17 cellular contexts compared by ENCODE assay signal in genomic region chrX:131703646-131704045, GRCh38.
DNase-seq lines count a peak whose midpoint lies in the region; ATAC-seq and TF ChIP-seq lines count a peak whose summit lies in the region.
"Had no signal": no experiment of that assay in that cellular context is flagged by ENCODE, and none has a peak within 500 bp of the region (broad histone marks: within the 10 kb centered on the region; RNA-seq: fewer than 3 reads in every experiment).

No MANE protein-coding gene starts in this region.

- H3K9ac ChIP-seq in Karpas-422 (ENCODE audit: low read length): peak overlapping the region; percentile 58; the same call in 1 of the 2 replicates
- H3K9ac ChIP-seq: GM23248 had no signal

- no peaks in the 10 kb centered on the region for H3K36me3 ChIP-seq in Karpas-422 (ENCODE audit: insufficient read depth, low read length)
- no peaks in the 10 kb centered on the region for H3K36me3 ChIP-seq in psoas muscle (ENCODE audit: insufficient read depth in 1 of 2, low read depth in 1 of 2)
- H3K36me3 ChIP-seq: SJCRH30, thoracic aorta had no signal

- peak overlapping the region; percentile 74 for H2AFZ ChIP-seq in Karpas-422 (ENCODE audit: low read length)
- H2AFZ ChIP-seq: GM23248 had no signal

- H4K20me1 ChIP-seq in Karpas-422 (ENCODE audit: insufficient read depth, low read depth, low read length): no peaks in the 10 kb centered on the region

- peak overlapping the region; percentile 71 for H3K4me3 ChIP-seq in Karpas-422 (ENCODE audit: low read length)
- peak overlapping the region in 31 of 59 donors; percentile 45 to 73 (median 60) for H3K4me3 ChIP-seq in dorsolateral prefrontal cortex
- peak overlapping the region; percentile 68 for H3K4me3 ChIP-seq in psoas muscle
- H3K4me3 ChIP-seq: GM23248, SJCRH30, thoracic aorta had no signal

- peak in 2 of 4 donors; percentile 28 to 46 for ATAC-seq in psoas muscle
- ATAC-seq: naive thymus-derived CD4-positive, alpha-beta T cell had no signal

- H3K79me2 ChIP-seq in Karpas-422 (ENCODE audit: low read length): no peaks in the 10 kb centered on the region

- DNase-seq in NCI-H2227 (lab: John Stamatoyannopoulos, UW; ENCODE audit: unreplicated experiment) (peak; percentile 57), NCI-H2227 treated with DMSO at 0.1 percent for 48 hours (lab: John Stamatoyannopoulos, UW) (no peak), Karpas-422 (no peak), dorsolateral prefrontal cortex (no peak), psoas muscle (no peak), HK-2 (ENCODE audit: unreplicated experiment) (no peak), GM13977 (ENCODE audit: low spot score) (no peak)
- no peak for DNase-seq in activated CD8-positive, alpha-beta memory T cell treated with anti-CD3 and anti-CD28 coated beads, Interleukin-2, amount 50 U/mL, for 4 hours
- DNase-seq: Calu3; KBM-7; NCI-H1105 treated with DMSO at 0.1 percent for 48 hours; NCI-H446; SJCRH30; stimulated activated CD4-positive, alpha-beta T cell treated with anti-CD3 and anti-CD28 coated beads, Interleukin-2, amount 100 ng/mL, for 24 hours had no signal

- no peaks in the 10 kb centered on the region for H3K9me3 ChIP-seq in Karpas-422 (ENCODE audit: low read length)
- H3K9me3 ChIP-seq in psoas muscle: no peaks in the 10 kb centered on the region
- H3K9me3 ChIP-seq: SJCRH30, thoracic aorta had no signal

- peak overlapping the region; percentile 74 for H3K4me2 ChIP-seq in Karpas-422 (ENCODE audit: low read depth, low read length, poor library complexity, severe bottlenecking)

- in situ Hi-C loops in GM13977 (cut with MboI; ENCODE audit: low pct_unique_long_range_greater_than_20kb, low sequenced_read_pairs, unreplicated experiment): no loop called here

- H3K4me1 ChIP-seq in Karpas-422 (ENCODE audit: low read length) (peaks cover 19% of the 10 kb centered on the region), psoas muscle (no peaks in the 10 kb centered on the region)
- H3K4me1 ChIP-seq: SJCRH30 had no signal

- H3K27ac ChIP-seq in Karpas-422 (ENCODE audit: low read length) (peak overlapping the region; percentile 18; the same call in 1 of the 2 replicates), dorsolateral prefrontal cortex (peak overlapping the region in 13 of 59 donors; percentile 86 to 95 (median 93)), psoas muscle (peak overlapping the region; percentile 53)
- H3K27ac ChIP-seq: GM23248, SJCRH30, thoracic aorta had no signal

- TF ChIP-seq CTCF in dorsolateral prefrontal cortex (IDR thresholded peaks at IDR 0.05 in 54 of 56, conservative IDR thresholded peaks at IDR 0.05 in 2 of 56; ENCODE audit: low read depth in 1 of 56, partially characterized antibody in 56 of 56) (no peak), psoas muscle (IDR thresholded peaks at IDR 0.05) (no peak), GM13977 (IDR thresholded peaks at IDR 0.05; ENCODE audit: extremely low read depth, insufficient read depth, missing control alignments) (no peak)

- H3K27me3 ChIP-seq in Karpas-422 (ENCODE audit: low read length) (no peaks in the 10 kb centered on the region), dorsolateral prefrontal cortex (peaks cover 0 to 9% (median 0%) of the 10 kb centered on the region in 45 donors), psoas muscle (ENCODE audit: insufficient read depth in 3 of 3, low read length in 2 of 3) (no peaks in the 10 kb centered on the region)
- H3K27me3 ChIP-seq: SJCRH30 had no signal

- WGBS in psoas muscle, 3 donors: 41 to 65% (median 63%) methylated on average over 6 of the region's 6 CpGs

- no peaks in the 10 kb centered on the region for H3K9me2 ChIP-seq in Karpas-422 (replicated peaks; ENCODE audit: insufficient read depth, low read length)

- intact Hi-C loops in dorsolateral prefrontal cortex (cut with DNase I) (no loop called here), psoas muscle (cut with DNase I) (no loop called here)
